Comparison of ENCODE assay signal across 22 cellular contexts in genomic region chr12:109550310-109550680, GRCh38. TPM values are rescaled to one million over a fixed set of nuclear protein-coding genes. Genes with fewer than 3 reads are reported as not detected.
DNase-seq lines count a peak whose midpoint lies in the region; ATAC-seq, FAIRE-seq and TF ChIP-seq lines count a peak whose summit lies in the region.
"Had no signal": no experiment of that assay in that cellular context is flagged by ENCODE, and none has a peak within 500 bp of the region (broad histone marks: within the 10 kb centered on the region; RNA-seq: fewer than 3 reads in every experiment).

No MANE protein-coding gene starts in this region.

- H3K9me3 ChIP-seq in left ventricle myocardium inferior (replicated peaks) (no peaks in the 10 kb centered on the region), HepG2 (ENCODE audit: low read length) (no peaks in the 10 kb centered on the region), osteoblast (ENCODE audit: low read depth, low read length) (no peaks in the 10 kb centered on the region)
- H3K9me3 ChIP-seq: BLaER1, Caco-2, HAP-1 had no signal

- no peak for TF ChIP-seq POLR2A in HepG2 (IDR thresholded peaks at IDR 0.05; ENCODE audit: insufficient read depth in 1 of 2, low read depth in 2 of 2, low read length in 2 of 2)

- DNase-seq in NCI-H146 (lab: John Stamatoyannopoulos, UW) (peak; percentile 25), NCI-H146 treated with DMSO at 0.1 percent for 48 hours (lab: John Stamatoyannopoulos, UW; ENCODE audit: unreplicated experiment) (no peak), left cardiac atrium (peak; percentile 3), left ventricle myocardium inferior (no peak), HepG2 (ENCODE audit: low spot score) (no peak), osteoblast (ENCODE audit: insufficient read length, low spot score, missing footprints) (peak; percentile 56), HK-2 (ENCODE audit: unreplicated experiment) (no peak), NCI-H510A treated with DMSO at 0.1 percent for 48 hours (lab: John Stamatoyannopoulos, UW) (no peak)
- DNase-seq: Caco-2; CD4-positive, CD25-positive, alpha-beta regulatory T cell; CD8-positive, alpha-beta T cell; DMS153; DND-41; HFFc6 had no signal

- intact Hi-C loops in left cardiac atrium (cut with DNase I): no loop called here
- intact Hi-C loops in left ventricle myocardium inferior (cut with micrococcal nuclease): no loop called here
- intact Hi-C loops in HepG2 (cut with micrococcal nuclease; ENCODE audit: unreplicated experiment): no loop called here

- H3K27me3 ChIP-seq in left ventricle myocardium inferior (ENCODE audit: low read depth) (peaks cover 45% of the 10 kb centered on the region), HepG2 (ENCODE audit: control insufficient read depth in 1 of 2, insufficient read depth in 2 of 2, low read length in 2 of 2) (peaks cover 11 to 58% of the 10 kb centered on the region in 2 experiments), osteoblast (ENCODE audit: insufficient read depth, low read length) (peaks cover 46% of the 10 kb centered on the region)
- H3K27me3 ChIP-seq: BLaER1 had no signal

- no peak for TF ChIP-seq RAD21 in HepG2 (CRISPR knock-in tag; IDR thresholded peaks at IDR 0.05)

- H3K79me2 ChIP-seq in HepG2 (ENCODE audit: insufficient read depth, low read length): no peaks in the 10 kb centered on the region
- no peaks in the 10 kb centered on the region for H3K79me2 ChIP-seq in osteoblast (ENCODE audit: insufficient read depth, low read length)

- WGBS in HepG2 (ENCODE audit: low lambda C conversion rate): 28% methylated on average over 10 of the region's 11 CpGs

- CTCF ChIA-PET in HepG2 (lab: Yijun Ruan, JAX; ENCODE audit: low intra/inter-chr PET ratio, low total read pairs): no interaction called here

- TF ChIP-seq EP300 in HepG2 (IDR thresholded peaks at IDR 0.05; ENCODE audit: low read depth in 2 of 2, low read length in 2 of 2): no peak
- TF ChIP-seq EP300 in HepG2 (CRISPR knock-in tag; IDR thresholded peaks at IDR 0.05; ENCODE audit: borderline replicate concordance): no peak

- H4K20me1 ChIP-seq in HepG2 (ENCODE audit: insufficient read depth, low read length) (no peaks in the 10 kb centered on the region), osteoblast (ENCODE audit: insufficient read depth, low read length) (no peaks in the 10 kb centered on the region)
- H4K20me1 ChIP-seq: BLaER1 had no signal

- no TSS peak for BruUV-seq in HepG2 (replicated peaks; lab: Mats Ljungman, UMichigan)

- ATAC-seq in left cardiac atrium (no peak), HepG2 (no peak)
- ATAC-seq: CD8-positive, alpha-beta T cell; GM23338 had no signal

- TF ChIP-seq CTCF in left ventricle myocardium inferior (IDR thresholded peaks at IDR 0.05; ENCODE audit: borderline replicate concordance) (no peak), HepG2 (CRISPR knock-in tag; IDR thresholded peaks at IDR 0.05) (no peak), osteoblast (IDR thresholded peaks at IDR 0.05; ENCODE audit: extremely low read depth, low read depth, low read length) (no peak)

- H2AFZ ChIP-seq in HepG2 (ENCODE audit: low read length) (no peak overlapping the region), osteoblast (ENCODE audit: low read length) (no peak overlapping the region)
- H2AFZ ChIP-seq: GM23338 had no signal

- H3K4me2 ChIP-seq in HepG2 (ENCODE audit: low read depth, low read length): 0 out of 2 replicates have a peak overlapping the region, but pooled peaks have one; percentile 37
- H3K4me2 ChIP-seq in osteoblast (ENCODE audit: insufficient read depth, low read length): no peak overlapping the region
- H3K4me2 ChIP-seq: BLaER1, GM23338 had no signal

- H3K36me3 ChIP-seq in left ventricle myocardium inferior (no peaks in the 10 kb centered on the region), HepG2 (replicated peaks in 1 of 2; ENCODE audit: control insufficient read depth in 1 of 2, insufficient read depth in 2 of 2, low read length in 2 of 2) (no peaks in the 10 kb centered on the region), osteoblast (ENCODE audit: insufficient read depth, low read length) (no peaks in the 10 kb centered on the region)
- H3K36me3 ChIP-seq: BLaER1, HAP-1 had no signal

- peaks cover 4% of the 10 kb centered on the region for H3K4me1 ChIP-seq in left ventricle myocardium inferior
- H3K4me1 ChIP-seq in HepG2 (ENCODE audit: insufficient read depth, low read length): peaks cover 54% of the 10 kb centered on the region
- peaks cover under 1% of the 10 kb centered on the region for H3K4me1 ChIP-seq in osteoblast (ENCODE audit: insufficient read depth, low read length)
- H3K4me1 ChIP-seq: Caco-2, HAP-1 had no signal

- POLR2A ChIA-PET in HepG2 (lab: Yijun Ruan, JAX): no interaction called here

- no peak overlapping the region for H3K27ac ChIP-seq in left ventricle myocardium inferior (replicated peaks)
- no peak overlapping the region for H3K27ac ChIP-seq in HepG2 (ENCODE audit: extremely low read length, insufficient read depth, low read length)
- no peak overlapping the region for H3K27ac ChIP-seq in osteoblast (ENCODE audit: low read depth, low read length)
- H3K27ac ChIP-seq: 22Rv1, BLaER1, C4-2B had no signal

- in situ Hi-C loops in HepG2 (cut with HindIII; ENCODE audit: extremely low pct_ligation_motif_present, low pct_unique_long_range_greater_than_20kb): no loop called here

- H3K9ac ChIP-seq in HepG2 (ENCODE audit: insufficient read depth, low read depth, low read length): no peak overlapping the region
- H3K9ac ChIP-seq: BLaER1 had no signal

- H3K4me3 ChIP-seq in left ventricle myocardium inferior: no peak overlapping the region
- H3K4me3 ChIP-seq in HepG2 (replicated peaks in 1 of 3; ENCODE audit: insufficient read depth in 1 of 3, low read depth in 2 of 3, low read length in 3 of 3): no peak overlapping the region
- no peak overlapping the region for H3K4me3 ChIP-seq in osteoblast (ENCODE audit: insufficient read depth, low read length)
- H3K4me3 ChIP-seq: BLaER1, GM23338, HAP-1 had no signal

- FAIRE-seq in HepG2 (lab: Jason Lieb, UNC): no peak
- FAIRE-seq: A204.1, G401.6, GM12892 had no signal

TF ChIP-seq in HepG2, 621 proteins besides CTCF, POLR2A, EP300 and RAD21 (continues in another document):
- no peak for TF ChIP-seq ZNF24 (IDR thresholded peaks at IDR 0.05)
- no peak for TF ChIP-seq ZNF740 (CRISPR knock-in tag; IDR thresholded peaks at IDR 0.05)

RNA-seq across cellular contexts. Expression of gene MMAB, which starts 23.0 kb away (rescaled TPM):
- 10 to 100 TPM; 47.0 to 53.4 TPM for total RNA-seq in left cardiac atrium
- total RNA-seq in left ventricle myocardium inferior: 55.4 TPM
- total RNA-seq in HepG2 (2016; rRNA removed; fragmentation: Illumina TruSeq; extraction: Trizol): 77.3 and 112 TPM in 2 replicates
- total RNA-seq in HepG2 (2016; cell fraction: cytosol; rRNA removed; fragmentation: Illumina TruSeq; extraction: Trizol; ENCODE audit: low read depth): 32.4 and 42.7 TPM in 2 replicates
- total RNA-seq in HepG2 (2016; cell fraction: insoluble cytoplasmic fraction; rRNA removed; fragmentation: Illumina TruSeq; extraction: Trizol): 80.5 and 108 TPM in 2 replicates
- 59.5 and 67.4 TPM in 2 replicates for total RNA-seq in HepG2 (2016; cell fraction: membrane; rRNA removed; fragmentation: Illumina TruSeq; extraction: Trizol)
- total RNA-seq in HepG2 (2016; cell fraction: nucleus; rRNA removed; fragmentation: Illumina TruSeq; extraction: Trizol): 37.8 and 41.0 TPM in 2 replicates
- 26.1 and 33.2 TPM in 2 replicates for polyA plus RNA-seq in HepG2 (2011; rRNA removed)
- 29.9 and 32.2 TPM in 2 replicates for polyA plus RNA-seq in HepG2 (2011; cell fraction: cytosol; rRNA removed)
- polyA plus RNA-seq in HepG2 (2011; cell fraction: nucleus; rRNA removed): 34.9 and 43.2 TPM in 2 replicates
- polyA plus RNA-seq in HepG2 (2012): 39.1 and 40.4 TPM in 2 replicates
- 36.6 and 44.0 TPM in 2 replicates for polyA plus RNA-seq in HepG2 (2016; cell fraction: cytosol; fragmentation: Illumina TruSeq; extraction: Trizol; ENCODE audit: low read depth)
- polyA plus RNA-seq in HepG2 (2016; cell fraction: insoluble cytoplasmic fraction; fragmentation: Illumina TruSeq; extraction: Trizol; ENCODE audit: low read depth): 98.7 and 99.8 TPM in 2 replicates
- 39.9 and 52.5 TPM in 2 replicates for polyA plus RNA-seq in HepG2 (2016; cell fraction: membrane; fragmentation: Illumina TruSeq; extraction: Trizol; ENCODE audit: low read depth)
- 58.2 and 63.9 TPM in 2 replicates for polyA plus RNA-seq in HepG2 (2016; cell fraction: nucleus; fragmentation: Illumina TruSeq; extraction: Trizol; ENCODE audit: insufficient read depth, low read depth)
- polyA minus RNA-seq in HepG2 (2011; rRNA and poly(A)+ RNA removed; ENCODE audit: low replicate concordance): 37.1 and 53.3 TPM in 2 replicates
- 11.8 and 16.2 TPM in 2 replicates for polyA minus RNA-seq in HepG2 (2011; cell fraction: cytosol; rRNA and poly(A)+ RNA removed)
- 21.0 and 29.1 TPM in 2 replicates for polyA minus RNA-seq in HepG2 (2011; cell fraction: nucleus; rRNA and poly(A)+ RNA removed)
- 34.4 and 35.7 TPM in 2 replicates for total RNA-seq in osteoblast

RNA-seq across cellular contexts. Expression of gene MVK, which starts 23.3 kb away (rescaled TPM):
- total RNA-seq in left cardiac atrium (10 to 100 TPM; 11.2 to 12.6 TPM), left ventricle myocardium inferior (8.4 TPM), HepG2 (2016; rRNA removed; fragmentation: Illumina TruSeq; extraction: Trizol) (47.1 and 66.9 TPM in 2 replicates), osteoblast (31.1 and 31.2 TPM in 2 replicates)
- total RNA-seq in HepG2 (2016; cell fraction: cytosol; rRNA removed; fragmentation: Illumina TruSeq; extraction: Trizol; ENCODE audit: low read depth): 15.1 and 17.9 TPM in 2 replicates
- total RNA-seq in HepG2 (2016; cell fraction: insoluble cytoplasmic fraction; rRNA removed; fragmentation: Illumina TruSeq; extraction: Trizol): 40.9 and 70.6 TPM in 2 replicates
- 34.1 and 39.6 TPM in 2 replicates for total RNA-seq in HepG2 (2016; cell fraction: membrane; rRNA removed; fragmentation: Illumina TruSeq; extraction: Trizol)
- total RNA-seq in HepG2 (2016; cell fraction: nucleus; rRNA removed; fragmentation: Illumina TruSeq; extraction: Trizol): 38.8 and 47.2 TPM in 2 replicates
- 11.6 and 22.5 TPM in 2 replicates for polyA plus RNA-seq in HepG2 (2011; rRNA removed)
- 12.4 and 13.5 TPM in 2 replicates for polyA plus RNA-seq in HepG2 (2011; cell fraction: cytosol; rRNA removed)
- 32.0 and 47.6 TPM in 2 replicates for polyA plus RNA-seq in HepG2 (2011; cell fraction: nucleus; rRNA removed)
- polyA plus RNA-seq in HepG2 (2012): 19.2 and 28.6 TPM in 2 replicates
- 16.3 and 19.9 TPM in 2 replicates for polyA plus RNA-seq in HepG2 (2016; cell fraction: cytosol; fragmentation: Illumina TruSeq; extraction: Trizol; ENCODE audit: low read depth)
- polyA plus RNA-seq in HepG2 (2016; cell fraction: insoluble cytoplasmic fraction; fragmentation: Illumina TruSeq; extraction: Trizol; ENCODE audit: low read depth): 42.0 and 50.4 TPM in 2 replicates
- polyA plus RNA-seq in HepG2 (2016; cell fraction: membrane; fragmentation: Illumina TruSeq; extraction: Trizol; ENCODE audit: low read depth): 26.9 and 30.0 TPM in 2 replicates
- polyA plus RNA-seq in HepG2 (2016; cell fraction: nucleus; fragmentation: Illumina TruSeq; extraction: Trizol; ENCODE audit: insufficient read depth, low read depth): 78.2 and 82.6 TPM in 2 replicates
- 19.6 and 22.9 TPM in 2 replicates for polyA minus RNA-seq in HepG2 (2011; rRNA and poly(A)+ RNA removed; ENCODE audit: low replicate concordance)
- polyA minus RNA-seq in HepG2 (2011; cell fraction: cytosol; rRNA and poly(A)+ RNA removed): 6.1 and 8.0 TPM in 2 replicates
- polyA minus RNA-seq in HepG2 (2011; cell fraction: nucleus; rRNA and poly(A)+ RNA removed): 12.2 and 21.1 TPM in 2 replicates

Comparison
In these comparisons a context has a peak if more than half of its experiments do, and no peak if none do; other contexts are left out.
1. DNase-seq: peak in NCI-H146 (single experiment), left cardiac atrium (single experiment) and osteoblast (single experiment); none in NCI-H146 treated with DMSO at 0.1 percent for 48 hours (single experiment), left ventricle myocardium inferior (single experiment), HepG2 (single experiment), HK-2 (single experiment) and NCI-H510A treated with DMSO at 0.1 percent for 48 hours (single experiment).